In genomic region chr20:43728686-43729255, GRCh38 we compare ENCODE assay signal across 1 cellular context.
TF ChIP-seq lines count a peak whose summit lies in the region.

No MANE protein-coding gene starts in this region.

TF ChIP-seq in HepG2, 621 proteins besides CTCF, POLR2A, EP300 and RAD21:
- TF ChIP-seq ZNF12 (CRISPR knock-in tag; IDR thresholded peaks at IDR 0.05) = peak; percentile 96
- no peak for TF ChIP-seq PAF1 (CRISPR knock-in tag; IDR thresholded peaks at IDR 0.05)
